34 cellular contexts compared by ENCODE assay signal in the genomic region with DNA sequence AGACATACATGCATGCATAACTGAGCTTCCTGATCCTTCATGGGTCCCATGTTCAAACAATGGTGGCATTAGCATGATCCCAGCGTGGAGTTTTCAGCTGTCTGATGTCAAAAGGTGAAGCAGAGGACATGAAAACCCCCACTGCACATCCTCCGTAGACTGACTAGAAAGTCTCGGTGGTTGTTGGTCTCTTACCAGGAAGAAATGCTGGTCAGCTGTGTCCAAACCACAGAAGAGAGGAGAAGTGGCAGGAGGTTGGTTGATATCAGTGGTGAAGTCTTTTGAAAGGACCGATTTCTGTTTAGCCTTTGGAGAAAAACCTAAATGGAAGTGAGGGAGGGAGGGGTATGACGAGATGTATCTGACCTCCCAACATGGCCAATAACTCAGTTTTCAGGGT.
"Had no signal": no experiment of that assay in that cellular context is flagged by ENCODE, and none has a peak within 500 bp of the region (broad histone marks: within the 10 kb centered on the region; RNA-seq: fewer than 3 reads in every experiment).

No MANE protein-coding gene starts in this region.

- H3K36me3 ChIP-seq: MG63 had no signal

- H3K4me2 ChIP-seq: KMS-11 had no signal

- H3K27ac ChIP-seq: KMS-11 had no signal

- DNase-seq: Karpas-422, Kasumi-1, MG63, MM.1S, NCI-H1048, NCI-H1092, NCI-H1092 treated with DMSO at 0.1 percent for 48 hours, NCI-H1105, NCI-H1105 treated with DMSO at 0.1 percent for 48 hours, NCI-H1417, NCI-H1417 treated with DMSO at 0.1 percent for 48 hours, NCI-H1436, NCI-H1436 treated with DMSO at 0.1 percent for 48 hours, NCI-H146, NCI-H1694, NCI-H1694 treated with DMSO at 0.1 percent for 48 hours, NCI-H187, NCI-H187 treated with DMSO at 0.1 percent for 48 hours, NCI-H1930, NCI-H2029, NCI-H2029 treated with DMSO at 0.1 percent for 48 hours, NCI-H2081, NCI-H2107, NCI-H2171, NCI-H2171 treated with DMSO at 0.1 percent for 48 hours, NCI-H2227 treated with DMSO at 0.1 percent for 48 hours, NCI-H226, NCI-H345, NCI-H446, NCI-H446 treated with DMSO at 0.1 percent for 48 hours, NCI-H510A, NCI-H510A treated with DMSO at 0.1 percent for 48 hours, NCI-H524 had no signal

- H3K4me3 ChIP-seq: MG63 had no signal

- H3K9ac ChIP-seq: KMS-11 had no signal
